ENCODE assay signal across 13 cellular contexts in the genomic region with DNA sequence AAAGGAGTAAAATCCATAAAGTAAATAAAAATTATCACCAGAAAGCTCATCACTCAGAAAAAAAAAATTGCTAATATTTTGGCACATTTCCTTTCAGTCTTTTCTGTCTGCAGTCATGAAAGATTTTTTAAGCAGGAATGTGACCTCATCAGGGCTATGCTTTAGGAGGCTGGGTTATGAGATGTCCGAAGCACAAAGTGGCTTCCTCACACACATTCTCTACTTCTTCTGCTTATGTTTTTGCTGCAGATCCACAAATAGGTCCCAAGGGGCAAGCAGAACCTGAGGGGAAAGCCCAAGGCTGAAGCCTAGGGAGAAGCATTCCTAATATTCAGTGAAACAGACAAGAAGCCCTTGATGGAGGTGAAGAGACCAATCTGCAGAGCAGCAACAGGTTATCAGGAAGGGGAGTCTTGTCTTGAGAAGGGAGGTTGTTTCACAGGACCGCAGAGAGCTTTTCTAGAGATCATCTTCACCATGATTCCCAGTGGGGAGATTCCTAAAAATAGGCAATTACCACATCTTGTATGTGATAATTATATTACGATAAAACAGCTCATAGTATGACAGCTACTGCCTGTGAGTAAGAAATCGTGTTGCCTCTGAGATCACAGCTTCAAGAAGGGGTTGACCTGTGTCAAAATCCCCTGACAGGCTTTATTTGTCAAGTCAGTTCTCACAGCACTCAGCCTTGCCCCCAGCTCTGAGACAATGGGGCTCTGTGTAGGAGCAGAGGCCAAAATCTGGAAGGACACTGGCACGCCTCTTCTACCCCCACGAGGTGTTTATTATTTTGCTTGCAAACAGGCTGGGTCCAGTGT.
DNase-seq lines count a peak whose midpoint lies in the region; ATAC-seq, FAIRE-seq and TF ChIP-seq lines count a peak whose summit lies in the region.
"Had no signal": no experiment of that assay in that cellular context is flagged by ENCODE, and none has a peak within 500 bp of the region (broad histone marks: within the 10 kb centered on the region; RNA-seq: fewer than 3 reads in every experiment).

No MANE protein-coding gene starts in this region.

- H3K79me2 ChIP-seq in hepatocyte, result peaks cover 100% of the 10 kb centered on the region

- peaks cover 62% of the 10 kb centered on the region for H3K4me1 ChIP-seq in hepatocyte (ENCODE audit: insufficient read depth)
- H3K4me1 ChIP-seq in stomach smooth muscle (ENCODE audit: control insufficient read depth, insufficient read depth, low read length), result no peaks in the 10 kb centered on the region
- H3K4me1 ChIP-seq: colonic mucosa had no signal

- H3K27ac ChIP-seq in hepatocyte (no peak overlapping the region), stomach smooth muscle (ENCODE audit: low read length) (no peak overlapping the region)
- H3K27ac ChIP-seq: colonic mucosa had no signal

- TF ChIP-seq CTCF in bronchial epithelial cell (IDR thresholded peaks at IDR 0.05; ENCODE audit: insufficient read depth, low read length, severe bottlenecking) (no peak), hepatocyte (IDR thresholded peaks at IDR 0.05; ENCODE audit: poor library complexity) (no peak)

- peak overlapping the region; percentile 1 to 38 for H3K9ac ChIP-seq in stomach smooth muscle (ENCODE audit: low read length in 2 of 2)

- peak overlapping the region; percentile 41 for H3K4me2 ChIP-seq in hepatocyte

- no peaks in the 10 kb centered on the region for H3K27me3 ChIP-seq in bronchial epithelial cell (ENCODE audit: control insufficient read depth, insufficient read depth, low read length)
- no peaks in the 10 kb centered on the region for H3K27me3 ChIP-seq in hepatocyte
- H3K27me3 ChIP-seq in stomach smooth muscle (ENCODE audit: control insufficient read depth in 1 of 2, insufficient read depth in 2 of 2, low read length in 2 of 2), result no peaks in the 10 kb centered on the region
- H3K27me3 ChIP-seq: colonic mucosa had no signal

- H3K9me3 ChIP-seq in hepatocyte (ENCODE audit: low read depth), result no peaks in the 10 kb centered on the region
- no peaks in the 10 kb centered on the region for H3K9me3 ChIP-seq in stomach smooth muscle (ENCODE audit: control insufficient read depth in 2 of 2, low read length in 2 of 2)
- H3K9me3 ChIP-seq: colonic mucosa had no signal

- peaks cover 2% of the 10 kb centered on the region for H3K36me3 ChIP-seq in bronchial epithelial cell (ENCODE audit: control insufficient read depth, insufficient read depth, low read length)
- no peaks in the 10 kb centered on the region for H3K36me3 ChIP-seq in hepatocyte (replicated peaks; ENCODE audit: insufficient read depth, low read depth)
- no peaks in the 10 kb centered on the region for H3K36me3 ChIP-seq in stomach smooth muscle (ENCODE audit: control insufficient read depth in 2 of 2, insufficient read depth in 2 of 2, low read length in 2 of 2)
- H3K36me3 ChIP-seq: colonic mucosa had no signal

- WGBS in hepatocyte (ENCODE audit: low lambda C conversion rate, missing lambda C conversion rate), result 61% methylated on average over 6 of the region's 6 CpGs

- FAIRE-seq in H54 (lab: Jason Lieb, UNC) (peak; percentile 30), bronchial epithelial cell (lab: Jason Lieb, UNC) (no peak)
- FAIRE-seq: keratinocyte had no signal

- H4K20me1 ChIP-seq in hepatocyte (ENCODE audit: insufficient read depth, poor library complexity, severe bottlenecking), result peaks cover 100% of the 10 kb centered on the region

- no peak for ATAC-seq in HG03045 (IDR thresholded peaks at IDR 0.05; ENCODE audit: unreplicated experiment)
- ATAC-seq in GM18870 (IDR thresholded peaks at IDR 0.05; ENCODE audit: unreplicated experiment), result no peak

- H3K4me3 ChIP-seq in bronchial epithelial cell (ENCODE audit: low read depth, low read length), result no peak overlapping the region
- no peak overlapping the region for H3K4me3 ChIP-seq in hepatocyte
- H3K4me3 ChIP-seq in stomach smooth muscle (ENCODE audit: low read length in 2 of 2), result no peak overlapping the region
- H3K4me3 ChIP-seq: colonic mucosa had no signal

- H2AFZ ChIP-seq in hepatocyte, result no peak overlapping the region

- TF ChIP-seq POLR2A in H54 (IDR thresholded peaks at IDR 0.05; ENCODE audit: low read depth, low read length), result no peak

- DNase-seq in H54 (ENCODE audit: insufficient read length, low spot score), result no peak
- peak; percentile 48 for DNase-seq in bronchial epithelial cell (ENCODE audit: low read depth)
- DNase-seq in hepatocyte (ENCODE audit: low spot score), result no peak
- DNase-seq in D341Med (ENCODE audit: low spot score), result no peak
- no peak for DNase-seq in stimulated activated CD4-positive, alpha-beta T cell treated with anti-CD3 and anti-CD28 coated beads, Interleukin-1b, Interleukin-23, amount 100 ng/mL, for 48 hours
- DNase-seq: activated T-cell treated with anti-CD3 and anti-CD28 coated beads for 4 hours; colonic mucosa; NCI-H345; stimulated activated naive CD4-positive, alpha-beta T cell had no signal

- no peaks in the 10 kb centered on the region for H3K9me2 ChIP-seq in hepatocyte (replicated peaks; ENCODE audit: insufficient read depth)
